ENCODE assay signal across 13 cellular contexts in genomic region chr7:131164025-131164899, GRCh38.
DNase-seq lines count a peak whose midpoint lies in the region; ATAC-seq and TF ChIP-seq lines count a peak whose summit lies in the region.
"Had no signal": no experiment of that assay in that cellular context is flagged by ENCODE, and none has a peak within 500 bp of the region (broad histone marks: within the 10 kb centered on the region; RNA-seq: fewer than 3 reads in every experiment).

No MANE protein-coding gene starts in this region.

- no peak overlapping the region for H3K27ac Mint-ChIP-seq in T-helper 2 cell treated with Interferon-gamma antibody and Interleukin-4, amounts not matched to agents 5 μg/mL and 100 μg/mL, for 36 hours
- H3K27ac Mint-ChIP-seq: stimulated activated naive B cell treated with anti-CD40 and anti-IgM and Interleukin-4, amounts not matched to agents 10 μg/mL and 1 μg/mL and 100 μg/mL, for 72 hours had no signal

- TF ChIP-seq CTCF in astrocyte of the spinal cord (IDR thresholded peaks at IDR 0.05; ENCODE audit: low read depth, low read length) (no peak), kidney epithelial cell (IDR thresholded peaks at IDR 0.05; ENCODE audit: insufficient read depth, low read length, poor library complexity, severe bottlenecking) (no peak), body of pancreas (IDR thresholded peaks at IDR 0.05) (no peak)

- no peaks in the 10 kb centered on the region for H3K4me1 ChIP-seq in body of pancreas
- H3K4me1 ChIP-seq: BLaER1 treated with 17β-estradiol and CSF1 and Interleukin-3, amounts not matched to agents 10 nM and 100 nM had no signal

- TF ChIP-seq POLR2A in body of pancreas (IDR thresholded peaks at IDR 0.05) = no peak

- H3K27me3 Mint-ChIP-seq in T-helper 2 cell treated with Interferon-gamma antibody and Interleukin-4, amounts not matched to agents 5 μg/mL and 100 μg/mL, for 36 hours (ENCODE audit: low read depth) = peaks cover 3% of the 10 kb centered on the region
- H3K27me3 Mint-ChIP-seq: stimulated activated naive B cell treated with anti-CD40 and anti-IgM and Interleukin-4, amounts not matched to agents 10 μg/mL and 1 μg/mL and 100 μg/mL, for 72 hours had no signal

- H3K27me3 ChIP-seq in kidney epithelial cell (ENCODE audit: control insufficient read depth, insufficient read depth, low read length) (no peaks in the 10 kb centered on the region), body of pancreas (no peaks in the 10 kb centered on the region)
- H3K27me3 ChIP-seq: BLaER1 treated with 17β-estradiol and CSF1 and Interleukin-3, amounts not matched to agents 10 nM and 100 nM; cardiac muscle cell had no signal

- DNase-seq in AG08396 (ENCODE audit: low spot score) = peak; percentile 53
- peak; percentile 95 for DNase-seq in HT1080 (ENCODE audit: low read depth)
- DNase-seq in astrocyte of the spinal cord (ENCODE audit: low read depth, low spot score) = peak; percentile 45
- DNase-seq in kidney epithelial cell (ENCODE audit: low read depth) = peak; percentile 71
- DNase-seq in body of pancreas = no peak
- no peak for DNase-seq in T1000 (lab: John Stamatoyannopoulos, UW)
- DNase-seq in T-helper 2 cell treated with Interferon-gamma antibody and Interleukin-4, amounts not matched to agents 5 μg/mL and 100 μg/mL, for 36 hours (ENCODE audit: low spot score) = no peak
- DNase-seq: NCI-H446; stimulated activated naive B cell treated with anti-CD40 and anti-IgM and Interleukin-4, amounts not matched to agents 10 μg/mL and 1 μg/mL and 100 μg/mL, for 72 hours had no signal

- no peaks in the 10 kb centered on the region for H3K4me1 Mint-ChIP-seq in T-helper 2 cell treated with Interferon-gamma antibody and Interleukin-4, amounts not matched to agents 5 μg/mL and 100 μg/mL, for 36 hours (ENCODE audit: low read depth)
- H3K4me1 Mint-ChIP-seq: stimulated activated naive B cell treated with anti-CD40 and anti-IgM and Interleukin-4, amounts not matched to agents 10 μg/mL and 1 μg/mL and 100 μg/mL, for 72 hours had no signal

- H3K36me3 Mint-ChIP-seq in T-helper 2 cell treated with Interferon-gamma antibody and Interleukin-4, amounts not matched to agents 5 μg/mL and 100 μg/mL, for 36 hours (ENCODE audit: low read depth) = no peaks in the 10 kb centered on the region
- H3K36me3 Mint-ChIP-seq: stimulated activated naive B cell treated with anti-CD40 and anti-IgM and Interleukin-4, amounts not matched to agents 10 μg/mL and 1 μg/mL and 100 μg/mL, for 72 hours had no signal

- H3K36me3 ChIP-seq in kidney epithelial cell (ENCODE audit: control insufficient read depth, insufficient read depth, low read length) = no peaks in the 10 kb centered on the region
- no peaks in the 10 kb centered on the region for H3K36me3 ChIP-seq in body of pancreas (replicated peaks in 1 of 2; ENCODE audit: insufficient read depth in 1 of 2, low read depth in 2 of 2)
- H3K36me3 ChIP-seq: BLaER1 treated with 17β-estradiol and CSF1 and Interleukin-3, amounts not matched to agents 10 nM and 100 nM; cardiac muscle cell had no signal

- ATAC-seq in body of pancreas (no peak), HG03378 (IDR thresholded peaks at IDR 0.05; ENCODE audit: unreplicated experiment) (no peak)
- ATAC-seq: stimulated activated naive B cell treated with anti-CD40 and anti-IgM and Interleukin-4, amounts not matched to agents 10 μg/mL and 1 μg/mL and 100 μg/mL, for 72 hours had no signal

- H3K4me3 Mint-ChIP-seq in T-helper 2 cell treated with Interferon-gamma antibody and Interleukin-4, amounts not matched to agents 5 μg/mL and 100 μg/mL, for 36 hours = no peak overlapping the region
- H3K4me3 Mint-ChIP-seq: stimulated activated naive B cell treated with anti-CD40 and anti-IgM and Interleukin-4, amounts not matched to agents 10 μg/mL and 1 μg/mL and 100 μg/mL, for 72 hours had no signal

- no peak overlapping the region for H3K27ac ChIP-seq in body of pancreas
- H3K27ac ChIP-seq: BLaER1 treated with 17β-estradiol and CSF1 and Interleukin-3, amounts not matched to agents 10 nM and 100 nM; cardiac muscle cell; KMS-11 had no signal

- H3K9me3 ChIP-seq in body of pancreas = no peaks in the 10 kb centered on the region
- H3K9me3 ChIP-seq: BLaER1 treated with 17β-estradiol and CSF1 and Interleukin-3, amounts not matched to agents 10 nM and 100 nM had no signal

- intact Hi-C loops in body of pancreas (cut with DNase I) = no loop called here

- H3K4me3 ChIP-seq in astrocyte of the spinal cord (ENCODE audit: low read depth, low read length) = no peak overlapping the region
- H3K4me3 ChIP-seq in kidney epithelial cell (ENCODE audit: low read depth, low read length) = no peak overlapping the region
- no peak overlapping the region for H3K4me3 ChIP-seq in body of pancreas
- H3K4me3 ChIP-seq: BLaER1 treated with 17β-estradiol and CSF1 and Interleukin-3, amounts not matched to agents 10 nM and 100 nM; cardiac muscle cell had no signal

- WGBS in body of pancreas, 2 donors = 55 to 65% methylated on average over 3 of the region's 3 CpGs

- no peaks in the 10 kb centered on the region for H3K9me3 Mint-ChIP-seq in T-helper 2 cell treated with Interferon-gamma antibody and Interleukin-4, amounts not matched to agents 5 μg/mL and 100 μg/mL, for 36 hours
- H3K9me3 Mint-ChIP-seq: stimulated activated naive B cell treated with anti-CD40 and anti-IgM and Interleukin-4, amounts not matched to agents 10 μg/mL and 1 μg/mL and 100 μg/mL, for 72 hours had no signal

- in situ Hi-C loops in astrocyte of the spinal cord (cut with HindIII; ENCODE audit: low sequenced_read_pairs) = no loop called here

Comparison
In these comparisons a context has a peak if more than half of its experiments do, and no peak if none do; other contexts are left out.
1. DNase-seq: peak in AG08396 (single experiment), HT1080 (single experiment), astrocyte of the spinal cord (single experiment) and kidney epithelial cell (single experiment); none in body of pancreas (0 of 4), T1000 (single experiment) and T-helper 2 cell treated with Interferon-gamma antibody and Interleukin-4, amounts not matched to agents 5 μg/mL and 100 μg/mL, for 36 hours (single experiment).